ENCODE assay signal across 1 cellular context in the genomic region with DNA sequence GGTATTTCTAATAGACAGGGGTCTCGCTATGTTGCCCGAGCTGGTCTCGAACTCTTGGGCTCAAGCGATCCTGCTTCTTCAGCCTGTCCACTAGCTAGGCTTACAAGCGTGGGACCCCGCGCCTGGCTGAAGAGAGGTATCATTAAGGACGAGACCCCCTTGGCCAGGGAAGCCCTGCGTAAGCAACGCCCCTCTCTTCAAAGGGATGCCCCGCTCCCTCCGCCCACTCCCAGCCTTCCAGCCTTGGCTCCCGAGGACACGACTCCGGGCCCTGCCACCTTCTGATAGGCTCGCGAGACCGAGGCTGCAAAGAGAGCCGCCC.
TF ChIP-seq lines count a peak whose summit lies in the region.

No MANE protein-coding gene starts in this region.

TF ChIP-seq in HEK293, 187 proteins besides CTCF, POLR2A, EP300 and RAD21 (continues in another document):
- TF ChIP-seq, protein P1, sequence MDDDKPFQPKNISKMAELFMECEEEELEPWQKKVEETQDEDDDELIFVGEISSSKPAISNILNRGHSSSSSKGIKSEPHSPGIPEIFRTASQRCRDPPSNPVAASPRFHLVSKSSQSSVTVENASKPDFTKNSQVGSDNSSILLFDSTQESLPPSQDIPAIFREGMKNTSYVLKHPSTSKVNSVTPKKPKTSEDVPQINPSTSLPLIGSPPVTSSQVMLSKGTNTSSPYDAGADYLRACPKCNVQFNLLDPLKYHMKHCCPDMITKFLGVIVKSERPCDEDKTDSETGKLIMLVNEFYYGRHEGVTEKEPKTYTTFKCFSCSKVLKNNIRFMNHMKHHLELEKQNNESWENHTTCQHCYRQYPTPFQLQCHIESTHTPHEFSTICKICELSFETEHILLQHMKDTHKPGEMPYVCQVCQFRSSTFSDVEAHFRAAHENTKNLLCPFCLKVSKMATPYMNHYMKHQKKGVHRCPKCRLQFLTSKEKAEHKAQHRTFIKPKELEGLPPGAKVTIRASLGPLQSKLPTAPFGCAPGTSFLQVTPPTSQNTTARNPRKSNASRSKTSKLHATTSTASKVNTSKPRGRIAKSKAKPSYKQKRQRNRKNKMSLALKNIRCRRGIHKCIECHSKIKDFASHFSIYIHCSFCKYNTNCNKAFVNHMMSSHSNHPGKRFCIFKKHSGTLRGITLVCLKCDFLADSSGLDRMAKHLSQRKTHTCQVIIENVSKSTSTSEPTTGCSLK (tag by site-specific recombination; IDR thresholded peaks at IDR 0.05) = no peak
- TF ChIP-seq, protein P2, sequence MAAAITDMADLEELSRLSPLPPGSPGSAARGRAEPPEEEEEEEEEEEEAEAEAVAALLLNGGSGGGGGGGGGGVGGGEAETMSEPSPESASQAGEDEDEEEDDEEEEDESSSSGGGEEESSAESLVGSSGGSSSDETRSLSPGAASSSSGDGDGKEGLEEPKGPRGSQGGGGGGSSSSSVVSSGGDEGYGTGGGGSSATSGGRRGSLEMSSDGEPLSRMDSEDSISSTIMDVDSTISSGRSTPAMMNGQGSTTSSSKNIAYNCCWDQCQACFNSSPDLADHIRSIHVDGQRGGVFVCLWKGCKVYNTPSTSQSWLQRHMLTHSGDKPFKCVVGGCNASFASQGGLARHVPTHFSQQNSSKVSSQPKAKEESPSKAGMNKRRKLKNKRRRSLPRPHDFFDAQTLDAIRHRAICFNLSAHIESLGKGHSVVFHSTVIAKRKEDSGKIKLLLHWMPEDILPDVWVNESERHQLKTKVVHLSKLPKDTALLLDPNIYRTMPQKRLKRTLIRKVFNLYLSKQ (tag by site-specific recombination; IDR thresholded peaks at IDR 0.05; ENCODE audit: borderline replicate concordance) = no peak
- TF ChIP-seq ZNF549 (tag by site-specific recombination; IDR thresholded peaks at IDR 0.05) (no peak), EGR2 (tag by site-specific recombination; IDR thresholded peaks at IDR 0.05; ENCODE audit: low read depth) (peak; percentile 68; the same call in 1 of the 2 replicates), ZNF629 (tag by site-specific recombination; IDR thresholded peaks at IDR 0.05) (no peak), GLIS1 (tag by site-specific recombination; IDR thresholded peaks at IDR 0.05) (no peak), ZNF660 (tag by site-specific recombination; IDR thresholded peaks at IDR 0.05) (no peak), ZNF664 (tag by site-specific recombination; IDR thresholded peaks at IDR 0.05) (no peak), ZNF433 (tag by site-specific recombination; IDR thresholded peaks at IDR 0.05; ENCODE audit: low read depth) (no peak), ZNF23 (tag by site-specific recombination; IDR thresholded peaks at IDR 0.05; ENCODE audit: borderline replicate concordance) (no peak), ZNF2 (tag by site-specific recombination; IDR thresholded peaks at IDR 0.05) (no peak), ZNF777 (tag by site-specific recombination; IDR thresholded peaks at IDR 0.05; ENCODE audit: borderline replicate concordance) (no peak), ZNF747 (tag by site-specific recombination; IDR thresholded peaks at IDR 0.05) (no peak), ZNF214 (tag by site-specific recombination; IDR thresholded peaks at IDR 0.05; ENCODE audit: borderline replicate concordance) (no peak), ZNF423 (tag by site-specific recombination; IDR thresholded peaks at IDR 0.05) (no peak), ZEB2 (tag by site-specific recombination; IDR thresholded peaks at IDR 0.05) (peak; percentile 17; the same call in 1 of the 2 replicates), FEZF1 (tag by site-specific recombination; IDR thresholded peaks at IDR 0.05) (no peak; the same call in 1 of the 2 replicates), ZFHX2 (tag by site-specific recombination; conservative IDR thresholded peaks at IDR 0.05) (peak; percentile 87), ZNF843 (tag by site-specific recombination; IDR thresholded peaks at IDR 0.05) (no peak), ZNF548 (tag by site-specific recombination; IDR thresholded peaks at IDR 0.05) (no peak), ZNF776 (tag by site-specific recombination; IDR thresholded peaks at IDR 0.05; ENCODE audit: borderline replicate concordance) (no peak), SETDB1 (IDR thresholded peaks at IDR 0.05; ENCODE audit: insufficient read length, low read length) (no peak), KLF8 (tag by site-specific recombination; IDR thresholded peaks at IDR 0.05) (no peak), ZNF366 (tag by site-specific recombination; conservative IDR thresholded peaks at IDR 0.05) (no peak), ZNF555 (tag by site-specific recombination; conservative IDR thresholded peaks at IDR 0.05) (no peak), ZNF324 (tag by site-specific recombination; IDR thresholded peaks at IDR 0.05) (no peak), TRIM28 (IDR thresholded peaks at IDR 0.05; ENCODE audit: borderline replicate concordance, low read length) (no peak)
- TF ChIP-seq, protein P3, sequence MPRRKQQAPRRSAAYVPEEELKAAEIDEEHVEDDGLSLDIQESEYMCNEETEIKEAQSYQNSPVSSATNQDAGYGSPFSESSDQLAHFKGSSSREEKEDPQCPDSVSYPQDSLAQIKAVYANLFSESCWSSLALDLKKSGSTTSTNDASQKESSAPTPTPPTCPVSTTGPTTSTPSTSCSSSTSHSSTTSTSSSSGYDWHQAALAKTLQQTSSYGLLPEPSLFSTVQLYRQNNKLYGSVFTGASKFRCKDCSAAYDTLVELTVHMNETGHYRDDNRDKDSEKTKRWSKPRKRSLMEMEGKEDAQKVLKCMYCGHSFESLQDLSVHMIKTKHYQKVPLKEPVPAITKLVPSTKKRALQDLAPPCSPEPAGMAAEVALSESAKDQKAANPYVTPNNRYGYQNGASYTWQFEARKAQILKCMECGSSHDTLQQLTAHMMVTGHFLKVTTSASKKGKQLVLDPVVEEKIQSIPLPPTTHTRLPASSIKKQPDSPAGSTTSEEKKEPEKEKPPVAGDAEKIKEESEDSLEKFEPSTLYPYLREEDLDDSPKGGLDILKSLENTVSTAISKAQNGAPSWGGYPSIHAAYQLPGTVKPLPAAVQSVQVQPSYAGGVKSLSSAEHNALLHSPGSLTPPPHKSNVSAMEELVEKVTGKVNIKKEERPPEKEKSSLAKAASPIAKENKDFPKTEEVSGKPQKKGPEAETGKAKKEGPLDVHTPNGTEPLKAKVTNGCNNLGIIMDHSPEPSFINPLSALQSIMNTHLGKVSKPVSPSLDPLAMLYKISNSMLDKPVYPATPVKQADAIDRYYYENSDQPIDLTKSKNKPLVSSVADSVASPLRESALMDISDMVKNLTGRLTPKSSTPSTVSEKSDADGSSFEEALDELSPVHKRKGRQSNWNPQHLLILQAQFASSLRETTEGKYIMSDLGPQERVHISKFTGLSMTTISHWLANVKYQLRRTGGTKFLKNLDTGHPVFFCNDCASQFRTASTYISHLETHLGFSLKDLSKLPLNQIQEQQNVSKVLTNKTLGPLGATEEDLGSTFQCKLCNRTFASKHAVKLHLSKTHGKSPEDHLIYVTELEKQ (tag by site-specific recombination; IDR thresholded peaks at IDR 0.05; ENCODE audit: borderline replicate concordance) = no peak
- TF ChIP-seq, protein P4, sequence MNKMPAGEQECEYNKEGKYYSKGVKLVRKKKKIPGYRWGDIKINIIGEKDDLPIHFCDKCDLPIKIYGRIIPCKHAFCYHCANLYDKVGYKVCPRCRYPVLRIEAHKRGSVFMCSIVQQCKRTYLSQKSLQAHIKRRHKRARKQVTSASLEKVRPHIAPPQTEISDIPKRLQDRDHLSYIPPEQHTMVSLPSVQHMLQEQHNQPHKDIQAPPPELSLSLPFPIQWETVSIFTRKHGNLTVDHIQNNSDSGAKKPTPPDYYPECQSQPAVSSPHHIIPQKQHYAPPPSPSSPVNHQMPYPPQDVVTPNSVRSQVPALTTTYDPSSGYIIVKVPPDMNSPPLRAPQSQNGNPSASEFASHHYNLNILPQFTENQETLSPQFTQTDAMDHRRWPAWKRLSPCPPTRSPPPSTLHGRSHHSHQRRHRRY (tag by site-specific recombination; IDR thresholded peaks at IDR 0.05) = no peak
- TF ChIP-seq, protein P5, sequence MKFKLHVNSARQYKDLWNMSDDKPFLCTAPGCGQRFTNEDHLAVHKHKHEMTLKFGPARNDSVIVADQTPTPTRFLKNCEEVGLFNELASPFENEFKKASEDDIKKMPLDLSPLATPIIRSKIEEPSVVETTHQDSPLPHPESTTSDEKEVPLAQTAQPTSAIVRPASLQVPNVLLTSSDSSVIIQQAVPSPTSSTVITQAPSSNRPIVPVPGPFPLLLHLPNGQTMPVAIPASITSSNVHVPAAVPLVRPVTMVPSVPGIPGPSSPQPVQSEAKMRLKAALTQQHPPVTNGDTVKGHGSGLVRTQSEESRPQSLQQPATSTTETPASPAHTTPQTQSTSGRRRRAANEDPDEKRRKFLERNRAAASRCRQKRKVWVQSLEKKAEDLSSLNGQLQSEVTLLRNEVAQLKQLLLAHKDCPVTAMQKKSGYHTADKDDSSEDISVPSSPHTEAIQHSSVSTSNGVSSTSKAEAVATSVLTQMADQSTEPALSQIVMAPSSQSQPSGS (tag by site-specific recombination; IDR thresholded peaks at IDR 0.05; ENCODE audit: low read depth) = no peak
- TF ChIP-seq, protein P6, sequence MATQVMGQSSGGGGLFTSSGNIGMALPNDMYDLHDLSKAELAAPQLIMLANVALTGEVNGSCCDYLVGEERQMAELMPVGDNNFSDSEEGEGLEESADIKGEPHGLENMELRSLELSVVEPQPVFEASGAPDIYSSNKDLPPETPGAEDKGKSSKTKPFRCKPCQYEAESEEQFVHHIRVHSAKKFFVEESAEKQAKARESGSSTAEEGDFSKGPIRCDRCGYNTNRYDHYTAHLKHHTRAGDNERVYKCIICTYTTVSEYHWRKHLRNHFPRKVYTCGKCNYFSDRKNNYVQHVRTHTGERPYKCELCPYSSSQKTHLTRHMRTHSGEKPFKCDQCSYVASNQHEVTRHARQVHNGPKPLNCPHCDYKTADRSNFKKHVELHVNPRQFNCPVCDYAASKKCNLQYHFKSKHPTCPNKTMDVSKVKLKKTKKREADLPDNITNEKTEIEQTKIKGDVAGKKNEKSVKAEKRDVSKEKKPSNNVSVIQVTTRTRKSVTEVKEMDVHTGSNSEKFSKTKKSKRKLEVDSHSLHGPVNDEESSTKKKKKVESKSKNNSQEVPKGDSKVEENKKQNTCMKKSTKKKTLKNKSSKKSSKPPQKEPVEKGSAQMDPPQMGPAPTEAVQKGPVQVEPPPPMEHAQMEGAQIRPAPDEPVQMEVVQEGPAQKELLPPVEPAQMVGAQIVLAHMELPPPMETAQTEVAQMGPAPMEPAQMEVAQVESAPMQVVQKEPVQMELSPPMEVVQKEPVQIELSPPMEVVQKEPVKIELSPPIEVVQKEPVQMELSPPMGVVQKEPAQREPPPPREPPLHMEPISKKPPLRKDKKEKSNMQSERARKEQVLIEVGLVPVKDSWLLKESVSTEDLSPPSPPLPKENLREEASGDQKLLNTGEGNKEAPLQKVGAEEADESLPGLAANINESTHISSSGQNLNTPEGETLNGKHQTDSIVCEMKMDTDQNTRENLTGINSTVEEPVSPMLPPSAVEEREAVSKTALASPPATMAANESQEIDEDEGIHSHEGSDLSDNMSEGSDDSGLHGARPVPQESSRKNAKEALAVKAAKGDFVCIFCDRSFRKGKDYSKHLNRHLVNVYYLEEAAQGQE (tag by site-specific recombination; IDR thresholded peaks at IDR 0.05) = no peak
- TF ChIP-seq, protein P7, sequence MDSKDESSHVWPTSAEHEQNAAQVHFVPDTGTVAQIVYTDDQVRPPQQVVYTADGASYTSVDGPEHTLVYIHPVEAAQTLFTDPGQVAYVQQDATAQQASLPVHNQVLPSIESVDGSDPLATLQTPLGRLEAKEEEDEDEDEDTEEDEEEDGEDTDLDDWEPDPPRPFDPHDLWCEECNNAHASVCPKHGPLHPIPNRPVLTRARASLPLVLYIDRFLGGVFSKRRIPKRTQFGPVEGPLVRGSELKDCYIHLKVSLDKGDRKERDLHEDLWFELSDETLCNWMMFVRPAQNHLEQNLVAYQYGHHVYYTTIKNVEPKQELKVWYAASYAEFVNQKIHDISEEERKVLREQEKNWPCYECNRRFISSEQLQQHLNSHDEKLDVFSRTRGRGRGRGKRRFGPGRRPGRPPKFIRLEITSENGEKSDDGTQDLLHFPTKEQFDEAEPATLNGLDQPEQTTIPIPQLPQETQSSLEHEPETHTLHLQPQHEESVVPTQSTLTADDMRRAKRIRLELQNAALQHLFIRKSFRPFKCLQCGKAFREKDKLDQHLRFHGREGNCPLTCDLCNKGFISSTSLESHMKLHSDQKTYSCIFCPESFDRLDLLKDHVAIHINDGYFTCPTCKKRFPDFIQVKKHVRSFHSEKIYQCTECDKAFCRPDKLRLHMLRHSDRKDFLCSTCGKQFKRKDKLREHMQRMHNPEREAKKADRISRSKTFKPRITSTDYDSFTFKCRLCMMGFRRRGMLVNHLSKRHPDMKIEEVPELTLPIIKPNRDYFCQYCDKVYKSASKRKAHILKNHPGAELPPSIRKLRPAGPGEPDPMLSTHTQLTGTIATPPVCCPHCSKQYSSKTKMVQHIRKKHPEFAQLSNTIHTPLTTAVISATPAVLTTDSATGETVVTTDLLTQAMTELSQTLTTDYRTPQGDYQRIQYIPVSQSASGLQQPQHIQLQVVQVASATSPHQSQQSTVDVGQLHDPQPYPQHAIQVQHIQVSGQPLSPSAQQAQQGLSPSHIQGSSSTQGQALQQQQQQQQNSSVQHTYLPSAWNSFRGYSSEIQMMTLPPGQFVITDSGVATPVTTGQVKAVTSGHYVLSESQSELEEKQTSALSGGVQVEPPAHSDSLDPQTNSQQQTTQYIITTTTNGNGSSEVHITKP (tag by site-specific recombination; IDR thresholded peaks at IDR 0.05) = peak; percentile 86
- TF ChIP-seq, protein P8, sequence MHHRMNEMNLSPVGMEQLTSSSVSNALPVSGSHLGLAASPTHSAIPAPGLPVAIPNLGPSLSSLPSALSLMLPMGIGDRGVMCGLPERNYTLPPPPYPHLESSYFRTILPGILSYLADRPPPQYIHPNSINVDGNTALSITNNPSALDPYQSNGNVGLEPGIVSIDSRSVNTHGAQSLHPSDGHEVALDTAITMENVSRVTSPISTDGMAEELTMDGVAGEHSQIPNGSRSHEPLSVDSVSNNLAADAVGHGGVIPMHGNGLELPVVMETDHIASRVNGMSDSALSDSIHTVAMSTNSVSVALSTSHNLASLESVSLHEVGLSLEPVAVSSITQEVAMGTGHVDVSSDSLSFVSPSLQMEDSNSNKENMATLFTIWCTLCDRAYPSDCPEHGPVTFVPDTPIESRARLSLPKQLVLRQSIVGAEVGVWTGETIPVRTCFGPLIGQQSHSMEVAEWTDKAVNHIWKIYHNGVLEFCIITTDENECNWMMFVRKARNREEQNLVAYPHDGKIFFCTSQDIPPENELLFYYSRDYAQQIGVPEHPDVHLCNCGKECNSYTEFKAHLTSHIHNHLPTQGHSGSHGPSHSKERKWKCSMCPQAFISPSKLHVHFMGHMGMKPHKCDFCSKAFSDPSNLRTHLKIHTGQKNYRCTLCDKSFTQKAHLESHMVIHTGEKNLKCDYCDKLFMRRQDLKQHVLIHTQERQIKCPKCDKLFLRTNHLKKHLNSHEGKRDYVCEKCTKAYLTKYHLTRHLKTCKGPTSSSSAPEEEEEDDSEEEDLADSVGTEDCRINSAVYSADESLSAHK (tag by site-specific recombination; IDR thresholded peaks at IDR 0.05) = no peak
- TF ChIP-seq, protein P9, sequence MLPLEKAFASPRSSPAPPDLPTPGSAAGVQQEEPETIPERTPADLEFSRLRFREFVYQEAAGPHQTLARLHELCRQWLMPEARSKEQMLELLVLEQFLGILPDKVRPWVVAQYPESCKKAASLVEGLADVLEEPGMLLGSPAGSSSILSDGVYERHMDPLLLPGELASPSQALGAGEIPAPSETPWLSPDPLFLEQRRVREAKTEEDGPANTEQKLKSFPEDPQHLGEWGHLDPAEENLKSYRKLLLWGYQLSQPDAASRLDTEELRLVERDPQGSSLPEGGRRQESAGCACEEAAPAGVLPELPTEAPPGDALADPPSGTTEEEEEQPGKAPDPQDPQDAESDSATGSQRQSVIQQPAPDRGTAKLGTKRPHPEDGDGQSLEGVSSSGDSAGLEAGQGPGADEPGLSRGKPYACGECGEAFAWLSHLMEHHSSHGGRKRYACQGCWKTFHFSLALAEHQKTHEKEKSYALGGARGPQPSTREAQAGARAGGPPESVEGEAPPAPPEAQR (tag by site-specific recombination; IDR thresholded peaks at IDR 0.05) = no peak
